Comparison of ENCODE assay signal across 36 cellular contexts in genomic region chr1:7692038-7692437, GRCh38.
"Had no signal": no experiment of that assay in that cellular context is flagged by ENCODE, and none has a peak within 500 bp of the region (broad histone marks: within the 10 kb centered on the region; RNA-seq: fewer than 3 reads in every experiment).

No MANE protein-coding gene starts in this region.

- H3K36me3 Mint-ChIP-seq: activated CD4-positive, alpha-beta memory T cell treated with anti-CD3 and anti-CD28 coated beads for 36 hours; activated naive CD4-positive, alpha-beta T cell treated with anti-CD3 and anti-CD28 coated beads, Interleukin-2, amount 10 ng/mL, durations not matched to agents 7 days and 5 days; activated naive CD8-positive, alpha-beta T cell; activated naive CD8-positive, alpha-beta T cell treated with anti-CD3 and anti-CD28 coated beads, Interleukin-2, amount 10 ng/mL, durations not matched to agents 7 days and 5 days had no signal

- H3K27me3 Mint-ChIP-seq: brain had no signal

- H3K4me3 Mint-ChIP-seq: activated B cell treated with CpG ODN at 0.5 μM for 24 hours; activated CD4-positive, alpha-beta memory T cell treated with anti-CD3 and anti-CD28 coated beads for 36 hours; activated CD4-positive, alpha-beta T cell treated with anti-CD3 and anti-CD28 coated beads, Interleukin-2, amount 10 ng/mL, durations not matched to agents 24 days and 14 days; activated CD8-positive, alpha-beta T cell treated with anti-CD3 and anti-CD28 coated beads for 36 hours; activated naive CD4-positive, alpha-beta T cell treated with anti-CD3 and anti-CD28 coated beads, Interleukin-2, amount 10 ng/mL, durations not matched to agents 7 days and 5 days; activated naive CD4-positive, alpha-beta T cell treated with anti-CD3 and anti-CD28 coated beads, Interleukin-2, amount 50 U/mL, for 24 hours; activated naive CD8-positive, alpha-beta T cell; activated naive CD8-positive, alpha-beta T cell treated with anti-CD3 and anti-CD28 coated beads, Interleukin-2, amount 10 ng/mL, durations not matched to agents 7 days and 5 days; activated naive CD8-positive, alpha-beta T cell treated with anti-CD3 and anti-CD28 coated beads, Interleukin-2, amount 50 U/mL, for 24 hours; activated T-cell treated with anti-CD3 and anti-CD28 coated beads, Interleukin-2, amount 50 U/mL, for 4 hours; activated T-cell treated with anti-CD3 and anti-CD28 coated beads, Interleukin-2, amount 50 U/mL, for 72 hours; activated T-helper 1 cell treated with anti-CD3 and anti-CD28 coated beads, Interleukin-12 subunit alpha, Interleukin-12 subunit beta, Interleukin-2, Interleukin-4 antibody, amounts not matched to agents 30 ng/mL and 10 ng/mL and 1 ng/mL, durations not matched to agents 14 hours and 24 hours and 36 hours; activated T-helper 17 cell treated with anti-CD3 and anti-CD28 coated beads, Interleukin-2, amount 50 U/mL, for 72 hours; brain; central memory CD8-positive, alpha-beta T cell; T-helper 1 cell treated with Interleukin-12 subunit alpha and Interleukin-12 subunit beta and Interleukin-4 antibody, amounts not matched to agents 30 μg/mL and 1 μg/mL, for 36 hours; T-helper 2 cell treated with Interferon-gamma antibody and Interleukin-4, amounts not matched to agents 5 μg/mL and 100 μg/mL, for 36 hours had no signal

- H3K27ac Mint-ChIP-seq: activated B cell treated with CpG ODN at 0.5 μM for 24 hours; activated CD4-positive, alpha-beta memory T cell treated with anti-CD3 and anti-CD28 coated beads for 36 hours; activated CD4-positive, alpha-beta T cell treated with anti-CD3 and anti-CD28 coated beads, Interleukin-2, amount 10 ng/mL, durations not matched to agents 24 days and 14 days; activated CD8-positive, alpha-beta T cell treated with anti-CD3 and anti-CD28 coated beads for 36 hours; activated naive CD4-positive, alpha-beta T cell treated with anti-CD3 and anti-CD28 coated beads, Interleukin-2, amount 10 ng/mL, durations not matched to agents 7 days and 5 days; activated naive CD4-positive, alpha-beta T cell treated with anti-CD3 and anti-CD28 coated beads, Interleukin-2, amount 50 U/mL, for 24 hours; activated naive CD8-positive, alpha-beta T cell; activated naive CD8-positive, alpha-beta T cell treated with anti-CD3 and anti-CD28 coated beads, Interleukin-2, amount 10 ng/mL, durations not matched to agents 7 days and 5 days; activated naive CD8-positive, alpha-beta T cell treated with anti-CD3 and anti-CD28 coated beads, Interleukin-2, amount 50 U/mL, for 24 hours; activated T-cell treated with anti-CD3 and anti-CD28 coated beads, Interleukin-2, amount 50 U/mL, for 72 hours; activated T-helper 1 cell treated with anti-CD3 and anti-CD28 coated beads, Interleukin-12 subunit alpha, Interleukin-12 subunit beta, Interleukin-2, Interleukin-4 antibody, amounts not matched to agents 30 ng/mL and 10 ng/mL and 1 ng/mL, durations not matched to agents 14 hours and 24 hours and 36 hours; activated T-helper 17 cell treated with anti-CD3 and anti-CD28 coated beads, Interleukin-2, amount 50 U/mL, for 72 hours; brain; T-helper 1 cell treated with Interleukin-12 subunit alpha and Interleukin-12 subunit beta and Interleukin-4 antibody, amounts not matched to agents 30 μg/mL and 1 μg/mL, for 36 hours; T-helper 2 cell treated with Interferon-gamma antibody and Interleukin-4, amounts not matched to agents 5 μg/mL and 100 μg/mL, for 36 hours had no signal

- H3K4me3 ChIP-seq: ascending aorta, cardiac muscle cell had no signal

- DNase-seq: activated B cell treated with CpG ODN at 0.5 μM for 24 hours; activated CD4-positive, alpha-beta memory T cell treated with anti-CD3 and anti-CD28 coated beads for 36 hours; activated CD4-positive, alpha-beta T cell treated with anti-CD3 and anti-CD28 coated beads for 4 hours; activated CD4-positive, alpha-beta T cell treated with anti-CD3 and anti-CD28 coated beads, Interleukin-2, amount 10 ng/mL, durations not matched to agents 24 days and 14 days; activated CD4-positive, alpha-beta T cell treated with anti-CD3 and anti-CD28 coated beads, Interleukin-2, amount 50 U/mL, for 1 hour; activated CD4-positive, alpha-beta T cell treated with anti-CD3 and anti-CD28 coated beads, Interleukin-2, amount 50 U/mL, for 4 hours; activated CD4-positive, CD25-positive, alpha-beta regulatory T cell treated with anti-CD3 and anti-CD28 coated beads, Interleukin-2, amount 50 U/mL, for 72 hours; activated CD8-positive, alpha-beta memory T cell treated with anti-CD3 and anti-CD28 coated beads, Interleukin-2, amount 50 U/mL, for 4 hours; activated CD8-positive, alpha-beta T cell treated with anti-CD3 and anti-CD28 coated beads for 36 hours; activated effector memory CD4-positive, alpha-beta T cell treated with anti-CD3 and anti-CD28 coated beads, Interleukin-2, amount 50 U/mL, for 16 hours; activated gamma-delta T cell treated with Interleukin-2 at 50 U/mL for 16 hours; activated naive CD4-positive, alpha-beta T cell; activated naive CD4-positive, alpha-beta T cell treated with anti-CD3 and anti-CD28 coated beads, Interleukin-2, amount 10 ng/mL, durations not matched to agents 7 days and 5 days; activated naive CD8-positive, alpha-beta T cell treated with anti-CD3 and anti-CD28 coated beads, Interleukin-2, amount 10 ng/mL, durations not matched to agents 7 days and 5 days; activated naive CD8-positive, alpha-beta T cell treated with anti-CD3 and anti-CD28 coated beads, Interleukin-2, amount 50 U/mL, for 24 hours; activated T-cell treated with anti-CD3 and anti-CD28 coated beads for 4 hours; activated T-cell treated with anti-CD3 and anti-CD28 coated beads, Interleukin-2, amount 50 U/mL, for 1 hour; activated T-cell treated with anti-CD3 and anti-CD28 coated beads, Interleukin-2, amount 50 U/mL, for 4 hours; activated T-cell treated with anti-CD3 and anti-CD28 coated beads, Interleukin-2, amount 50 U/mL, for 72 hours; amygdala; anterior cingulate cortex; cerebellar nuclear complex; T-helper 1 cell; T-helper 2 cell; T-helper 9 cell had no signal

- H3K27me3 ChIP-seq: ascending aorta, cardiac muscle cell had no signal

- H3K9me3 ChIP-seq: ascending aorta had no signal

- H3K27ac ChIP-seq: ascending aorta, cardiac muscle cell, VCaP had no signal

- H3K4me1 Mint-ChIP-seq: activated B cell treated with CpG ODN at 0.5 μM for 24 hours; activated CD4-positive, alpha-beta T cell treated with anti-CD3 and anti-CD28 coated beads, Interleukin-2, amount 10 ng/mL, durations not matched to agents 24 days and 14 days; activated naive CD4-positive, alpha-beta T cell treated with anti-CD3 and anti-CD28 coated beads, Interleukin-2, amount 10 ng/mL, durations not matched to agents 7 days and 5 days; activated naive CD4-positive, alpha-beta T cell treated with anti-CD3 and anti-CD28 coated beads, Interleukin-2, amount 50 U/mL, for 24 hours; activated naive CD8-positive, alpha-beta T cell treated with anti-CD3 and anti-CD28 coated beads, Interleukin-2, amount 10 ng/mL, durations not matched to agents 7 days and 5 days; activated naive CD8-positive, alpha-beta T cell treated with anti-CD3 and anti-CD28 coated beads, Interleukin-2, amount 50 U/mL, for 24 hours; activated T-helper 17 cell treated with anti-CD3 and anti-CD28 coated beads, Interleukin-2, amount 50 U/mL, for 72 hours; central memory CD8-positive, alpha-beta T cell had no signal

- H3K36me3 ChIP-seq: ascending aorta, cardiac muscle cell had no signal

- H3K4me1 ChIP-seq: ascending aorta had no signal

- H3K9me3 Mint-ChIP-seq: activated naive CD4-positive, alpha-beta T cell treated with anti-CD3 and anti-CD28 coated beads, Interleukin-2, amount 50 U/mL, for 24 hours had no signal
